ENCODE assay signal across 1 cellular context in the genomic region with DNA sequence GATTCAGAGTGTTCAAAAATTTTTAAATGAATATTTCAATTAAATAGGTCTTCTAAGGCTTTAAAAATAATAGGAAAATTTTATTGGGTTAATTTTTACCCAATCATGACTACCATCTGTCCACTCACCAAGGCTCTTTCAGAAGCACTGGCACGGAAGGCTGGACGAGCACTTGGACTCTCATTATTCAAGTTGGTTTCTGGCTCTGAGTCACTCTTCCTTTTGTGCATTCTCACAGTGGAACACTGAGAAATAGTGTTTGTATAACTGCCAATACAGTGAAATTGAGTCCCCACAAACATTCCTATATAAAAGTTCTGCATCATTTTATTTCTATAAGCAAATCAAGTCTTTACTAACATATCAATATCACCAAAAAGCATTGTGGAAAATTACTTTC.
TF ChIP-seq lines count a peak whose summit lies in the region.

No MANE protein-coding gene starts in this region.

TF ChIP-seq in SK-N-SH, 30 proteins besides CTCF, POLR2A, EP300 and RAD21 (continued from another document):
- TF ChIP-seq, protein P1, sequence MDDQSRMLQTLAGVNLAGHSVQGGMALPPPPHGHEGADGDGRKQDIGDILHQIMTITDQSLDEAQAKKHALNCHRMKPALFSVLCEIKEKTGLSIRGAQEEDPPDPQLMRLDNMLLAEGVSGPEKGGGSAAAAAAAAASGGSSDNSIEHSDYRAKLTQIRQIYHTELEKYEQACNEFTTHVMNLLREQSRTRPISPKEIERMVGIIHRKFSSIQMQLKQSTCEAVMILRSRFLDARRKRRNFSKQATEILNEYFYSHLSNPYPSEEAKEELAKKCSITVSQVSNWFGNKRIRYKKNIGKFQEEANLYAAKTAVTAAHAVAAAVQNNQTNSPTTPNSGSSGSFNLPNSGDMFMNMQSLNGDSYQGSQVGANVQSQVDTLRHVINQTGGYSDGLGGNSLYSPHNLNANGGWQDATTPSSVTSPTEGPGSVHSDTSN (IDR thresholded peaks at IDR 0.05), result no peak
- no peak for TF ChIP-seq SIN3A (IDR thresholded peaks at IDR 0.05; ENCODE audit: borderline replicate concordance, low read depth, low read length)
- TF ChIP-seq, protein P2, sequence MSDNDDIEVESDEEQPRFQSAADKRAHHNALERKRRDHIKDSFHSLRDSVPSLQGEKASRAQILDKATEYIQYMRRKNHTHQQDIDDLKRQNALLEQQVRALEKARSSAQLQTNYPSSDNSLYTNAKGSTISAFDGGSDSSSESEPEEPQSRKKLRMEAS (IDR thresholded peaks at IDR 0.05; ENCODE audit: low read depth), result no peak
- TF ChIP-seq GATA2 (CRISPR knock-in tag; IDR thresholded peaks at IDR 0.05), result no peak
- TF ChIP-seq TAF1 (IDR thresholded peaks at IDR 0.05; ENCODE audit: borderline replicate concordance, low read depth, low read length), result no peak
- peak; percentile 26; the same call in 1 of the 2 replicates for TF ChIP-seq JUND (IDR thresholded peaks at IDR 0.05)
- TF ChIP-seq, protein P3, sequence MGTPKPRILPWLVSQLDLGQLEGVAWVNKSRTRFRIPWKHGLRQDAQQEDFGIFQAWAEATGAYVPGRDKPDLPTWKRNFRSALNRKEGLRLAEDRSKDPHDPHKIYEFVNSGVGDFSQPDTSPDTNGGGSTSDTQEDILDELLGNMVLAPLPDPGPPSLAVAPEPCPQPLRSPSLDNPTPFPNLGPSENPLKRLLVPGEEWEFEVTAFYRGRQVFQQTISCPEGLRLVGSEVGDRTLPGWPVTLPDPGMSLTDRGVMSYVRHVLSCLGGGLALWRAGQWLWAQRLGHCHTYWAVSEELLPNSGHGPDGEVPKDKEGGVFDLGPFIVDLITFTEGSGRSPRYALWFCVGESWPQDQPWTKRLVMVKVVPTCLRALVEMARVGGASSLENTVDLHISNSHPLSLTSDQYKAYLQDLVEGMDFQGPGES (IDR thresholded peaks at IDR 0.05; ENCODE audit: low read depth, low read length), result no peak
- no peak for TF ChIP-seq TEAD4 (IDR thresholded peaks at IDR 0.05; ENCODE audit: borderline replicate concordance, insufficient read depth)
- TF ChIP-seq, protein P4, sequence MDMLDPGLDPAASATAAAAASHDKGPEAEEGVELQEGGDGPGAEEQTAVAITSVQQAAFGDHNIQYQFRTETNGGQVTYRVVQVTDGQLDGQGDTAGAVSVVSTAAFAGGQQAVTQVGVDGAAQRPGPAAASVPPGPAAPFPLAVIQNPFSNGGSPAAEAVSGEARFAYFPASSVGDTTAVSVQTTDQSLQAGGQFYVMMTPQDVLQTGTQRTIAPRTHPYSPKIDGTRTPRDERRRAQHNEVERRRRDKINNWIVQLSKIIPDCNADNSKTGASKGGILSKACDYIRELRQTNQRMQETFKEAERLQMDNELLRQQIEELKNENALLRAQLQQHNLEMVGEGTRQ (IDR thresholded peaks at IDR 0.05; ENCODE audit: borderline replicate concordance, low read depth, low read length), result no peak
- TF ChIP-seq FOXM1 (IDR thresholded peaks at IDR 0.05; ENCODE audit: low read depth), result no peak
- TF ChIP-seq CHD2 (IDR thresholded peaks at IDR 0.05; ENCODE audit: low read length, partially characterized antibody), result no peak
